In the genomic region with DNA sequence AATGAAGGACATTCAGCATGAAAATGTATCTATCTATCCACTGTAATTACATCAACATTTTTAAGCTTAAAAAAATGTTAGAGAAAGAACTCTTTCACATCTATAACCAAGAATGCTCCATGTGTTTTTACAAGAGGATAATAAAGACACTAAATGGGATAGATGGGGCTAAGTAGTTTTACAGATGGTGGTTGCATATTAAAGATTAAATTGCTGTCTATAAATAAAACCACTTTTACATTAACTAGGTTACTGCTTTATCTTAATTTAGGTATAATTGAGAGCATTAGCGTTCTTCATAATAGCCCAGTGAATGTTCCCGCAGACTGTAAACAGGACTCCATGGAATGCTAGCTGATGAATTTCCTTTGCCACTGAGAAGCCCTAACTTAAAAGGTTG, we compare ENCODE assay signal across 31 cellular contexts.
"Had no signal": no experiment of that assay in that cellular context is flagged by ENCODE, and none has a peak within 500 bp of the region (broad histone marks: within the 10 kb centered on the region; RNA-seq: fewer than 3 reads in every experiment).

No MANE protein-coding gene starts in this region.

- H3K27ac ChIP-seq: esophagus muscularis mucosa, foreskin keratinocyte, heart left ventricle, parathyroid adenoma, psoas muscle, sigmoid colon, thoracic aorta had no signal

- DNase-seq: activated B cell treated with CpG ODN at 0.5 μM for 24 hours; activated CD4-positive, alpha-beta T cell treated with anti-CD3 and anti-CD28 coated beads, Interleukin-2, amount 50 U/mL, for 1 hour; activated CD8-positive, alpha-beta T cell treated with anti-CD3 and anti-CD28 coated beads for 36 hours; activated gamma-delta T cell treated with Interleukin-2 at 50 U/mL for 16 hours; activated naive CD4-positive, alpha-beta T cell treated with anti-CD3 and anti-CD28 coated beads, Interleukin-2, amount 50 U/mL, for 16 hours; activated T-cell treated with anti-CD3 and anti-CD28 coated beads, Interleukin-2, amount 50 U/mL, for 4 hours; amygdala; endodermal cell; foreskin keratinocyte; heart left ventricle; hypothalamus; immature natural killer cell; kidney; left colon; mammary epithelial cell; naive B cell; occipital lobe; psoas muscle; sigmoid colon; small intestine; stimulated activated CD4-positive, alpha-beta T cell treated with anti-CD3 and anti-CD28 coated beads, Interleukin-4, amount 100 ng/mL, for 24 hours; trophoblast cell had no signal

- H3K27ac Mint-ChIP-seq: activated B cell treated with CpG ODN at 0.5 μM for 24 hours; activated CD8-positive, alpha-beta T cell treated with anti-CD3 and anti-CD28 coated beads for 36 hours; activated T-helper 17 cell treated with anti-CD3 and anti-CD28 coated beads, Interleukin-2, amount 50 U/mL, for 72 hours; dendritic cell treated with granulocyte-macrophage colony-stimulating factor and Interleukin-4, amounts not matched to agents 40 ng/mL and 50 ng/mL, for 4 days; endodermal cell; immature natural killer cell; stimulated activated effector memory CD8-positive, alpha-beta T cell treated with anti-CD3 and anti-CD28 coated beads, Interleukin-12 subunit alpha, Interleukin-12 subunit beta, amount 100 ng/mL, for 72 hours; stimulated activated naive CD8-positive, alpha-beta T cell treated with anti-CD3 and anti-CD28 coated beads, Interleukin-15, Interleukin-2, amounts not matched to agents 100 ng/mL and 50 ng/mL, for 24 hours had no signal

- H3K4me3 ChIP-seq: esophagus muscularis mucosa, heart left ventricle, psoas muscle, sigmoid colon, thoracic aorta had no signal

- H3K36me3 Mint-ChIP-seq: immature natural killer cell; naive B cell; stimulated activated effector memory CD8-positive, alpha-beta T cell treated with anti-CD3 and anti-CD28 coated beads, Interleukin-12 subunit alpha, Interleukin-12 subunit beta, amount 100 ng/mL, for 72 hours had no signal

- H3K27me3 Mint-ChIP-seq: dendritic cell treated with granulocyte-macrophage colony-stimulating factor and Interleukin-4, amounts not matched to agents 40 ng/mL and 50 ng/mL, for 4 days had no signal

- H3K4me1 ChIP-seq: foreskin keratinocyte, sigmoid colon had no signal

- H3K27me3 ChIP-seq: esophagus muscularis mucosa, foreskin keratinocyte, heart left ventricle, sigmoid colon had no signal

- H3K79me2 ChIP-seq: parathyroid adenoma had no signal

- H3K4me1 Mint-ChIP-seq: activated B cell treated with CpG ODN at 0.5 μM for 24 hours; activated T-helper 17 cell treated with anti-CD3 and anti-CD28 coated beads, Interleukin-2, amount 50 U/mL, for 72 hours; central memory CD8-positive, alpha-beta T cell; immature natural killer cell; naive B cell; stimulated activated effector memory CD8-positive, alpha-beta T cell treated with anti-CD3 and anti-CD28 coated beads, Interleukin-12 subunit alpha, Interleukin-12 subunit beta, amount 100 ng/mL, for 72 hours had no signal

- H2AFZ ChIP-seq: parathyroid adenoma had no signal

- ATAC-seq: activated CD8-positive, alpha-beta T cell treated with anti-CD3 and anti-CD28 coated beads for 36 hours; activated T-cell treated with anti-CD3 and anti-CD28 coated beads, Interleukin-2, amount 50 U/mL, for 4 hours; activated T-helper 17 cell treated with anti-CD3 and anti-CD28 coated beads, Interleukin-2, amount 50 U/mL, for 72 hours; foreskin keratinocyte; heart left ventricle; left colon; psoas muscle; stimulated activated effector memory CD8-positive, alpha-beta T cell treated with anti-CD3 and anti-CD28 coated beads, Interleukin-12 subunit alpha, Interleukin-12 subunit beta, amount 100 ng/mL, for 72 hours had no signal

- H3K4me3 Mint-ChIP-seq: activated B cell treated with CpG ODN at 0.5 μM for 24 hours; activated CD8-positive, alpha-beta T cell treated with anti-CD3 and anti-CD28 coated beads for 36 hours; activated T-cell treated with anti-CD3 and anti-CD28 coated beads, Interleukin-2, amount 50 U/mL, for 4 hours; activated T-helper 17 cell treated with anti-CD3 and anti-CD28 coated beads, Interleukin-2, amount 50 U/mL, for 72 hours; central memory CD8-positive, alpha-beta T cell; dendritic cell treated with granulocyte-macrophage colony-stimulating factor and Interleukin-4, amounts not matched to agents 40 ng/mL and 50 ng/mL, for 4 days; endodermal cell; immature natural killer cell; naive B cell; neural crest cell; stimulated activated effector memory CD8-positive, alpha-beta T cell treated with anti-CD3 and anti-CD28 coated beads, Interleukin-12 subunit alpha, Interleukin-12 subunit beta, amount 100 ng/mL, for 72 hours; stimulated activated naive CD8-positive, alpha-beta T cell treated with anti-CD3 and anti-CD28 coated beads, Interleukin-15, Interleukin-2, amounts not matched to agents 100 ng/mL and 50 ng/mL, for 24 hours had no signal

- H3K9me3 ChIP-seq: esophagus muscularis mucosa, heart left ventricle, psoas muscle, sigmoid colon, thoracic aorta had no signal

- H3K9me3 Mint-ChIP-seq: activated B cell treated with CpG ODN at 0.5 μM for 24 hours; activated CD8-positive, alpha-beta T cell treated with anti-CD3 and anti-CD28 coated beads for 36 hours; activated T-cell treated with anti-CD3 and anti-CD28 coated beads, Interleukin-2, amount 50 U/mL, for 4 hours; central memory CD8-positive, alpha-beta T cell; dendritic cell treated with granulocyte-macrophage colony-stimulating factor and Interleukin-4, amounts not matched to agents 40 ng/mL and 50 ng/mL, for 4 days; endodermal cell; neural crest cell; stimulated activated effector memory CD8-positive, alpha-beta T cell treated with anti-CD3 and anti-CD28 coated beads, Interleukin-12 subunit alpha, Interleukin-12 subunit beta, amount 100 ng/mL, for 72 hours; stimulated activated naive CD8-positive, alpha-beta T cell treated with anti-CD3 and anti-CD28 coated beads, Interleukin-15, Interleukin-2, amounts not matched to agents 100 ng/mL and 50 ng/mL, for 24 hours had no signal

- H3K36me3 ChIP-seq: esophagus muscularis mucosa, heart left ventricle, sigmoid colon, thoracic aorta had no signal
